17 cellular contexts compared by ENCODE assay signal in the genomic region with DNA sequence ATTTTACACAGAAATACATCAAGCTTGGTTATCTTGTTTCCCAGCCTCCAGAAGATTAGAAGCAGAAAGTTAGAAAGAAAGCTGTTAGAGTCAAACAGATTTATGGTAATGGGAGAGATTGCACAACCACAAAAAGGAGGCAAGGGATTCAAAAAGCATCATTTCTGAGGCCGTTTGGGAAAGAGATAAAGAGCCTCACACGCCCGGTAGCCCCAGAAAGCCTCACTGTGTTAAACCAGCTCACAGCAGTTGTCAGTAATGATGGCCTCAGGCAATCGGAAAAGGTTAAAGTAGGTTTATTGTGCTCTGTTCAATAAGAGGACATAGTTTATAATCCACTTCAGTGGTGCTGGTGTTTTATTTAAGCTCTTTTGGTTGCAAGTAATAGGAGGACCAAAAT.
"Had no signal": no experiment of that assay in that cellular context is flagged by ENCODE, and none has a peak within 500 bp of the region (broad histone marks: within the 10 kb centered on the region; RNA-seq: fewer than 3 reads in every experiment).

No MANE protein-coding gene starts in this region.

- H3K27me3 ChIP-seq: ascending aorta, left lung, tibial nerve had no signal

- ATAC-seq: activated CD8-positive, alpha-beta T cell treated with anti-CD3 and anti-CD28 coated beads, Interleukin-2, amount 10 ng/mL, durations not matched to agents 7 days and 5 days; left lung; stimulated activated naive CD8-positive, alpha-beta T cell treated with anti-CD3 and anti-CD28 coated beads, Interleukin-15, Interleukin-2, amounts not matched to agents 100 U/mL and 50 U/mL, for 24 hours had no signal

- H3K4me1 ChIP-seq: ascending aorta, left lung, tibial nerve had no signal

- H3K36me3 ChIP-seq: ascending aorta, left lung, tibial nerve had no signal

- H3K4me3 ChIP-seq: ascending aorta, coronary artery, left lung, tibial nerve had no signal

- DNase-seq: activated CD4-positive, alpha-beta T cell treated with anti-CD3 and anti-CD28 coated beads, Interleukin-2, amount 10 ng/mL, durations not matched to agents 7 days and 5 days; activated CD4-positive, CD25-positive, alpha-beta regulatory T cell; activated CD8-positive, alpha-beta T cell treated with anti-CD3 and anti-CD28 coated beads, Interleukin-2, amount 10 ng/mL, durations not matched to agents 7 days and 5 days; activated effector memory CD4-positive, alpha-beta T cell treated with Interleukin-2 at 50 U/mL for 16 hours; activated naive CD4-positive, alpha-beta T cell treated with anti-CD3 and anti-CD28 coated beads, Interleukin-2, amount 10 ng/mL, durations not matched to agents 7 days and 5 days; activated T-cell treated with anti-CD3 and anti-CD28 coated beads, Interleukin-2, amount 50 U/mL, for 24 hours; erythroblast; hypothalamus; left lung; midbrain; nucleus accumbens; retina; stimulated activated naive CD8-positive, alpha-beta T cell treated with anti-CD3 and anti-CD28 coated beads, Interleukin-15, Interleukin-2, amounts not matched to agents 100 U/mL and 50 U/mL, for 24 hours; T-helper 9 cell had no signal

- H3K9me3 ChIP-seq: ascending aorta, left lung, tibial nerve had no signal

- H3K27ac ChIP-seq: ascending aorta, coronary artery, left lung, tibial nerve had no signal
